In the genomic region with DNA sequence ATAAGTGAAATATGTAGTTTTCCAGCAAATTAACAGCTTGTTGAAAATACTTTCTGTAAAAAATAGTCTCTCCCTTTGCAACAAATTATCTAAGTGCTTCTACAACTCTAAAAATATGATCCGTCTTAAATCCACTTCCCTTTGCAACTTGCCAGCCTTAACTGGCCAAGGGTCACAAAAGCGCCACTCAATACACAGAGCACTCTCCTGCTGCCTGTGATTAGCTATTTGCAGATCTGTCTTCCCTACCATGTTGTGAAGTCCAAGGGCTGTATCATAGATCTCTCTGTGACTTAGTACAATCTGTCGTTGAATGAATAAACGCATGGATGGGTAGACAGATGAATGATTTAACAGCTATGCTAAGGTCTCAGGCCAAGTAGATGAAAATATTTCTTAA, we compare ENCODE assay signal across 18 cellular contexts.
DNase-seq lines count a peak whose midpoint lies in the region; ATAC-seq, FAIRE-seq and TF ChIP-seq lines count a peak whose summit lies in the region.
"Had no signal": no experiment of that assay in that cellular context is flagged by ENCODE, and none has a peak within 500 bp of the region (broad histone marks: within the 10 kb centered on the region; RNA-seq: fewer than 3 reads in every experiment).

No MANE protein-coding gene starts in this region.

- H3K27ac ChIP-seq in ascending aorta (peak overlapping the region; percentile 88 to 96), pancreas (no peak overlapping the region)

- intact Hi-C loops in ascending aorta (cut with DNase I), result loop anchor here (2.0 to 5.0 kb wide), 3 partner anchors 18 to 39 kb away; no protein-coding TSS in a partner anchor
- intact Hi-C loops in left ventricle myocardium superior (cut with micrococcal nuclease), result no loop called here
- intact Hi-C loops in pancreas (cut with DNase I), result no loop called here

- peaks cover 24 to 63% of the 10 kb centered on the region in 2 donors for H3K4me1 ChIP-seq in ascending aorta
- peaks cover 0 to 8% (median 8%) of the 10 kb centered on the region in 3 donors for H3K4me1 ChIP-seq in pancreas

- 80 to 85% methylated on average over 4 of the region's 4 CpGs for WGBS in pancreas, 2 donors

- H3K36me3 ChIP-seq in ascending aorta, result peaks cover 11 to 22% of the 10 kb centered on the region in 2 donors
- H3K36me3 ChIP-seq in pancreas, result no peaks in the 10 kb centered on the region

- DNase-seq in GM03348 (ENCODE audit: low spot score) (peak; percentile 13), ascending aorta (ENCODE audit: low spot score in 2 of 2) (no peak), left ventricle myocardium superior (no peak), pancreas (no peak), NCI-H82 treated with DMSO at 0.1 percent for 48 hours (lab: John Stamatoyannopoulos, UW; ENCODE audit: unreplicated experiment) (no peak), middle frontal gyrus (ENCODE audit: extremely low spot score, low spot score) (no peak)
- DNase-seq: activated CD8-positive, alpha-beta memory T cell treated with anti-CD3 and anti-CD28 coated beads, Interleukin-2, amount 10 ng/mL, durations not matched to agents 7 days and 5 days; activated naive CD4-positive, alpha-beta T cell; effector CD8-positive, alpha-beta T cell; NCI-H1092; NCI-H2171; NCI-H774; RPMI8226; stimulated activated naive CD4-positive, alpha-beta T cell treated with Interleukin-2 at 50 U/mL for 16 hours had no signal

- no peaks in the 10 kb centered on the region for H3K9me3 ChIP-seq in ascending aorta
- H3K9me3 ChIP-seq in pancreas, result no peaks in the 10 kb centered on the region

- H3K4me3 ChIP-seq in ascending aorta (no peak overlapping the region), pancreas (no peak overlapping the region)
- H3K4me3 ChIP-seq: GM12878 had no signal

- ATAC-seq in left ventricle myocardium superior, result peak; percentile 37
- ATAC-seq in pancreas, result no peak
- no peak for ATAC-seq in HG02763 (IDR thresholded peaks at IDR 0.05; ENCODE audit: unreplicated experiment)
- no peak for ATAC-seq in GM21515 (IDR thresholded peaks at IDR 0.05; ENCODE audit: unreplicated experiment)
- ATAC-seq: activated CD8-positive, alpha-beta memory T cell treated with anti-CD3 and anti-CD28 coated beads, Interleukin-2, amount 10 ng/mL, durations not matched to agents 7 days and 5 days; GM12878 had no signal

- H3K27me3 ChIP-seq in ascending aorta (no peaks in the 10 kb centered on the region), pancreas (no peaks in the 10 kb centered on the region)

- peak; percentile 23 for FAIRE-seq in pancreas (lab: Jason Lieb, UNC)
- FAIRE-seq: bronchial epithelial cell, GM12878 had no signal

- TF ChIP-seq CTCF in ascending aorta (IDR thresholded peaks at IDR 0.05) (no peak), pancreas (IDR thresholded peaks at IDR 0.05) (no peak)

Comparison
In these comparisons a context has a peak if more than half of its experiments do, and no peak if none do; other contexts are left out.
1. H3K27ac ChIP-seq: peak in ascending aorta (2 of 2); none in pancreas (0 of 4).